Comparison of ENCODE assay signal across 2 cellular contexts in genomic region chr9:111524731-111525055, GRCh38.
TF ChIP-seq lines count a peak whose summit lies in the region.

No MANE protein-coding gene starts in this region.

TF ChIP-seq in SK-N-SH treated with all-trans-retinoic acid at 6 μM for 48 hours, 23 proteins besides CTCF, POLR2A, EP300 and RAD21 (continued from another document):
- no peak for TF ChIP-seq CSDC2 (CRISPR knock-in tag; IDR thresholded peaks at IDR 0.05)
- TF ChIP-seq OSR1 (CRISPR knock-in tag; IDR thresholded peaks at IDR 0.05), result no peak

TF ChIP-seq in HepG2, 621 proteins besides CTCF, POLR2A, EP300 and RAD21 (continued from another document and continues in another):
- TF ChIP-seq, protein P1, sequence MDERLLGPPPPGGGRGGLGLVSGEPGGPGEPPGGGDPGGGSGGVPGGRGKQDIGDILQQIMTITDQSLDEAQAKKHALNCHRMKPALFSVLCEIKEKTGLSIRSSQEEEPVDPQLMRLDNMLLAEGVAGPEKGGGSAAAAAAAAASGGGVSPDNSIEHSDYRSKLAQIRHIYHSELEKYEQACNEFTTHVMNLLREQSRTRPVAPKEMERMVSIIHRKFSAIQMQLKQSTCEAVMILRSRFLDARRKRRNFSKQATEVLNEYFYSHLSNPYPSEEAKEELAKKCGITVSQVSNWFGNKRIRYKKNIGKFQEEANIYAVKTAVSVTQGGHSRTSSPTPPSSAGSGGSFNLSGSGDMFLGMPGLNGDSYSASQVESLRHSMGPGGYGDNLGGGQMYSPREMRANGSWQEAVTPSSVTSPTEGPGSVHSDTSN (CRISPR knock-in tag; IDR thresholded peaks at IDR 0.05), result no peak
- TF ChIP-seq ZSCAN31 (CRISPR knock-in tag; IDR thresholded peaks at IDR 0.05; ENCODE audit: low read depth) (no peak), ZNF710 (CRISPR knock-in tag; IDR thresholded peaks at IDR 0.05; ENCODE audit: borderline replicate concordance) (no peak), ATF4 (CRISPR knock-in tag; IDR thresholded peaks at IDR 0.05) (no peak), SMYD3 (CRISPR knock-in tag; IDR thresholded peaks at IDR 0.05) (0 out of 2 replicates have a peak, but pooled peaks have one; percentile 70), ZFY (CRISPR knock-in tag; IDR thresholded peaks at IDR 0.05) (peak; percentile 64; the same call in 1 of the 2 replicates), JDP2 (CRISPR knock-in tag; IDR thresholded peaks at IDR 0.05; ENCODE audit: borderline replicate concordance) (no peak), ZNF3 (CRISPR knock-in tag; IDR thresholded peaks at IDR 0.05) (0 out of 2 replicates have a peak, but pooled peaks have one; percentile 28), JARID2 (CRISPR knock-in tag; IDR thresholded peaks at IDR 0.05; ENCODE audit: insufficient replicate concordance) (peak; percentile 72), ZGPAT (CRISPR knock-in tag; IDR thresholded peaks at IDR 0.05) (no peak), TMF1 (CRISPR knock-in tag; IDR thresholded peaks at IDR 0.05; ENCODE audit: low read depth) (peak; percentile 54; the same call in 1 of the 2 replicates), ZFX (CRISPR knock-in tag; IDR thresholded peaks at IDR 0.05; ENCODE audit: low read depth) (peak; percentile 69), MXD4 (CRISPR knock-in tag; IDR thresholded peaks at IDR 0.05) (no peak), ZNF597 (CRISPR knock-in tag; IDR thresholded peaks at IDR 0.05) (no peak), BHLHE40 (IDR thresholded peaks at IDR 0.05; ENCODE audit: low read length) (no peak), ZNF138 (CRISPR knock-in tag; IDR thresholded peaks at IDR 0.05; ENCODE audit: low read depth) (no peak), SIN3A (IDR thresholded peaks at IDR 0.05; ENCODE audit: borderline replicate concordance, low read depth, low read length) (0 out of 2 replicates have a peak, but pooled peaks have one; percentile 36), DMAP1 (CRISPR knock-in tag; IDR thresholded peaks at IDR 0.05) (0 out of 2 replicates have a peak, but pooled peaks have one; percentile 16), ZBTB8A (CRISPR knock-in tag; IDR thresholded peaks at IDR 0.05; ENCODE audit: borderline replicate concordance, low read depth) (no peak), ZNF282 (IDR thresholded peaks at IDR 0.05; ENCODE audit: partially characterized antibody) (no peak), SNAPC2 (CRISPR knock-in tag; IDR thresholded peaks at IDR 0.05) (peak; percentile 74; the same call in 1 of the 2 replicates), TGIF2 (CRISPR knock-in tag; IDR thresholded peaks at IDR 0.05) (no peak), HHEX (CRISPR knock-in tag; IDR thresholded peaks at IDR 0.05) (no peak), ATF1 (CRISPR knock-in tag; IDR thresholded peaks at IDR 0.05) (no peak), ZNF652 (CRISPR knock-in tag; IDR thresholded peaks at IDR 0.05; ENCODE audit: borderline replicate concordance, low read depth) (no peak), MEIS2 (CRISPR knock-in tag; IDR thresholded peaks at IDR 0.05) (no peak)
- TF ChIP-seq, protein P2, sequence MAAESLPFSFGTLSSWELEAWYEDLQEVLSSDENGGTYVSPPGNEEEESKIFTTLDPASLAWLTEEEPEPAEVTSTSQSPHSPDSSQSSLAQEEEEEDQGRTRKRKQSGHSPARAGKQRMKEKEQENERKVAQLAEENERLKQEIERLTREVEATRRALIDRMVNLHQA (CRISPR knock-in tag; IDR thresholded peaks at IDR 0.05), result no peak
- TF ChIP-seq, protein P3, sequence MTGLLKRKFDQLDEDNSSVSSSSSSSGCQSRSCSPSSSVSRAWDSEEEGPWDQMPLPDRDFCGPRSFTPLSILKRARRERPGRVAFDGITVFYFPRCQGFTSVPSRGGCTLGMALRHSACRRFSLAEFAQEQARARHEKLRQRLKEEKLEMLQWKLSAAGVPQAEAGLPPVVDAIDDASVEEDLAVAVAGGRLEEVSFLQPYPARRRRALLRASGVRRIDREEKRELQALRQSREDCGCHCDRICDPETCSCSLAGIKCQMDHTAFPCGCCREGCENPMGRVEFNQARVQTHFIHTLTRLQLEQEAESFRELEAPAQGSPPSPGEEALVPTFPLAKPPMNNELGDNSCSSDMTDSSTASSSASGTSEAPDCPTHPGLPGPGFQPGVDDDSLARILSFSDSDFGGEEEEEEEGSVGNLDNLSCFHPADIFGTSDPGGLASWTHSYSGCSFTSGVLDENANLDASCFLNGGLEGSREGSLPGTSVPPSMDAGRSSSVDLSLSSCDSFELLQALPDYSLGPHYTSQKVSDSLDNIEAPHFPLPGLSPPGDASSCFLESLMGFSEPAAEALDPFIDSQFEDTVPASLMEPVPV (CRISPR knock-in tag; IDR thresholded peaks at IDR 0.05), result 0 out of 2 replicates have a peak, but pooled peaks have one; percentile 76
- TF ChIP-seq, protein P4, sequence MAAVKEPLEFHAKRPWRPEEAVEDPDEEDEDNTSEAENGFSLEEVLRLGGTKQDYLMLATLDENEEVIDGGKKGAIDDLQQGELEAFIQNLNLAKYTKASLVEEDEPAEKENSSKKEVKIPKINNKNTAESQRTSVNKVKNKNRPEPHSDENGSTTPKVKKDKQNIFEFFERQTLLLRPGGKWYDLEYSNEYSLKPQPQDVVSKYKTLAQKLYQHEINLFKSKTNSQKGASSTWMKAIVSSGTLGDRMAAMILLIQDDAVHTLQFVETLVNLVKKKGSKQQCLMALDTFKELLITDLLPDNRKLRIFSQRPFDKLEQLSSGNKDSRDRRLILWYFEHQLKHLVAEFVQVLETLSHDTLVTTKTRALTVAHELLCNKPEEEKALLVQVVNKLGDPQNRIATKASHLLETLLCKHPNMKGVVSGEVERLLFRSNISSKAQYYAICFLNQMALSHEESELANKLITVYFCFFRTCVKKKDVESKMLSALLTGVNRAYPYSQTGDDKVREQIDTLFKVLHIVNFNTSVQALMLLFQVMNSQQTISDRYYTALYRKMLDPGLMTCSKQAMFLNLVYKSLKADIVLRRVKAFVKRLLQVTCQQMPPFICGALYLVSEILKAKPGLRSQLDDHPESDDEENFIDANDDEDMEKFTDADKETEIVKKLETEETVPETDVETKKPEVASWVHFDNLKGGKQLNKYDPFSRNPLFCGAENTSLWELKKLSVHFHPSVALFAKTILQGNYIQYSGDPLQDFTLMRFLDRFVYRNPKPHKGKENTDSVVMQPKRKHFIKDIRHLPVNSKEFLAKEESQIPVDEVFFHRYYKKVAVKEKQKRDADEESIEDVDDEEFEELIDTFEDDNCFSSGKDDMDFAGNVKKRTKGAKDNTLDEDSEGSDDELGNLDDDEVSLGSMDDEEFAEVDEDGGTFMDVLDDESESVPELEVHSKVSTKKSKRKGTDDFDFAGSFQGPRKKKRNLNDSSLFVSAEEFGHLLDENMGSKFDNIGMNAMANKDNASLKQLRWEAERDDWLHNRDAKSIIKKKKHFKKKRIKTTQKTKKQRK (IDR thresholded peaks at IDR 0.05; ENCODE audit: low read length), result no peak
- TF ChIP-seq, protein P5, sequence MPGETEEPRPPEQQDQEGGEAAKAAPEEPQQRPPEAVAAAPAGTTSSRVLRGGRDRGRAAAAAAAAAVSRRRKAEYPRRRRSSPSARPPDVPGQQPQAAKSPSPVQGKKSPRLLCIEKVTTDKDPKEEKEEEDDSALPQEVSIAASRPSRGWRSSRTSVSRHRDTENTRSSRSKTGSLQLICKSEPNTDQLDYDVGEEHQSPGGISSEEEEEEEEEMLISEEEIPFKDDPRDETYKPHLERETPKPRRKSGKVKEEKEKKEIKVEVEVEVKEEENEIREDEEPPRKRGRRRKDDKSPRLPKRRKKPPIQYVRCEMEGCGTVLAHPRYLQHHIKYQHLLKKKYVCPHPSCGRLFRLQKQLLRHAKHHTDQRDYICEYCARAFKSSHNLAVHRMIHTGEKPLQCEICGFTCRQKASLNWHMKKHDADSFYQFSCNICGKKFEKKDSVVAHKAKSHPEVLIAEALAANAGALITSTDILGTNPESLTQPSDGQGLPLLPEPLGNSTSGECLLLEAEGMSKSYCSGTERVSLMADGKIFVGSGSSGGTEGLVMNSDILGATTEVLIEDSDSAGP (CRISPR knock-in tag; IDR thresholded peaks at IDR 0.05; ENCODE audit: borderline replicate concordance), result no peak
- TF ChIP-seq, protein P6, sequence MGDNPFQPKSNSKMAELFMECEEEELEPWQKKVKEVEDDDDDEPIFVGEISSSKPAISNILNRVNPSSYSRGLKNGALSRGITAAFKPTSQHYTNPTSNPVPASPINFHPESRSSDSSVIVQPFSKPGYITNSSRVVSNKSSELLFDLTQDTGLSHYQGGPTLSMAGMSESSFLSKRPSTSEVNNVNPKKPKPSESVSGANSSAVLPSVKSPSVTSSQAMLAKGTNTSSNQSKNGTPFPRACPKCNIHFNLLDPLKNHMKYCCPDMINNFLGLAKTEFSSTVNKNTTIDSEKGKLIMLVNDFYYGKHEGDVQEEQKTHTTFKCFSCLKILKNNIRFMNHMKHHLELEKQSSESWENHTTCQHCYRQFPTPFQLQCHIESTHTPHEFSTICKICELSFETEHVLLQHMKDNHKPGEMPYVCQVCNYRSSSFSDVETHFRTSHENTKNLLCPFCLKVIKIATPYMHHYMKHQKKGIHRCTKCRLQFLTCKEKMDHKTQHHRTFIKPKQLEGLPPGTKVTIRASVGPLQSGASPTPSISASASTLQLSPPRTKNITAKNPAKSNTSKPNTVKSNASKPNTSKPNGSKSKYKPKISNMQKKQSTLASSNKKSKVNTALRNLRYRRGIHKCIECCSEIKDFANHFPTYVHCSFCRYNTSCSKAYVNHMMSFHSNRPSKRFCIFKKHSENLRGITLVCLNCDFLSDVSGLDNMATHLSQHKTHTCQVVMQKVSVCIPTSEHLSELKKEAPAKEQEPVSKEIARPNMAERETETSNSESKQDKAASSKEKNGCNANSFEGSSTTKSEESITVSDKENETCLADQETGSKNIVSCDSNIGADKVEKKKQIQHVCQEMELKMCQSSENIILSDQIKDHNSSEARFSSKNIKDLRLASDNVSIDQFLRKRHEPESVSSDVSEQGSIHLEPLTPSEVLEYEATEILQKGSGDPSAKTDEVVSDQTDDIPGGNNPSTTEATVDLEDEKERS (CRISPR knock-in tag; IDR thresholded peaks at IDR 0.05), result 0 out of 2 replicates have a peak, but pooled peaks have one; percentile 50
- TF ChIP-seq, protein P7, sequence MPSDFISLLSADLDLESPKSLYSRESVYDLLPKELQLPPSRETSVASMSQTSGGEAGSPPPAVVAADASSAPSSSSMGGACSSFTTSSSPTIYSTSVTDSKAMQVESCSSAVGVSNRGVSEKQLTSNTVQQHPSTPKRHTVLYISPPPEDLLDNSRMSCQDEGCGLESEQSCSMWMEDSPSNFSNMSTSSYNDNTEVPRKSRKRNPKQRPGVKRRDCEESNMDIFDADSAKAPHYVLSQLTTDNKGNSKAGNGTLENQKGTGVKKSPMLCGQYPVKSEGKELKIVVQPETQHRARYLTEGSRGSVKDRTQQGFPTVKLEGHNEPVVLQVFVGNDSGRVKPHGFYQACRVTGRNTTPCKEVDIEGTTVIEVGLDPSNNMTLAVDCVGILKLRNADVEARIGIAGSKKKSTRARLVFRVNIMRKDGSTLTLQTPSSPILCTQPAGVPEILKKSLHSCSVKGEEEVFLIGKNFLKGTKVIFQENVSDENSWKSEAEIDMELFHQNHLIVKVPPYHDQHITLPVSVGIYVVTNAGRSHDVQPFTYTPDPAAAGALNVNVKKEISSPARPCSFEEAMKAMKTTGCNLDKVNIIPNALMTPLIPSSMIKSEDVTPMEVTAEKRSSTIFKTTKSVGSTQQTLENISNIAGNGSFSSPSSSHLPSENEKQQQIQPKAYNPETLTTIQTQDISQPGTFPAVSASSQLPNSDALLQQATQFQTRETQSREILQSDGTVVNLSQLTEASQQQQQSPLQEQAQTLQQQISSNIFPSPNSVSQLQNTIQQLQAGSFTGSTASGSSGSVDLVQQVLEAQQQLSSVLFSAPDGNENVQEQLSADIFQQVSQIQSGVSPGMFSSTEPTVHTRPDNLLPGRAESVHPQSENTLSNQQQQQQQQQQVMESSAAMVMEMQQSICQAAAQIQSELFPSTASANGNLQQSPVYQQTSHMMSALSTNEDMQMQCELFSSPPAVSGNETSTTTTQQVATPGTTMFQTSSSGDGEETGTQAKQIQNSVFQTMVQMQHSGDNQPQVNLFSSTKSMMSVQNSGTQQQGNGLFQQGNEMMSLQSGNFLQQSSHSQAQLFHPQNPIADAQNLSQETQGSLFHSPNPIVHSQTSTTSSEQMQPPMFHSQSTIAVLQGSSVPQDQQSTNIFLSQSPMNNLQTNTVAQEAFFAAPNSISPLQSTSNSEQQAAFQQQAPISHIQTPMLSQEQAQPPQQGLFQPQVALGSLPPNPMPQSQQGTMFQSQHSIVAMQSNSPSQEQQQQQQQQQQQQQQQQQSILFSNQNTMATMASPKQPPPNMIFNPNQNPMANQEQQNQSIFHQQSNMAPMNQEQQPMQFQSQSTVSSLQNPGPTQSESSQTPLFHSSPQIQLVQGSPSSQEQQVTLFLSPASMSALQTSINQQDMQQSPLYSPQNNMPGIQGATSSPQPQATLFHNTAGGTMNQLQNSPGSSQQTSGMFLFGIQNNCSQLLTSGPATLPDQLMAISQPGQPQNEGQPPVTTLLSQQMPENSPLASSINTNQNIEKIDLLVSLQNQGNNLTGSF (CRISPR knock-in tag; IDR thresholded peaks at IDR 0.05), result no peak
